20 cellular contexts compared by ENCODE assay signal in the genomic region with DNA sequence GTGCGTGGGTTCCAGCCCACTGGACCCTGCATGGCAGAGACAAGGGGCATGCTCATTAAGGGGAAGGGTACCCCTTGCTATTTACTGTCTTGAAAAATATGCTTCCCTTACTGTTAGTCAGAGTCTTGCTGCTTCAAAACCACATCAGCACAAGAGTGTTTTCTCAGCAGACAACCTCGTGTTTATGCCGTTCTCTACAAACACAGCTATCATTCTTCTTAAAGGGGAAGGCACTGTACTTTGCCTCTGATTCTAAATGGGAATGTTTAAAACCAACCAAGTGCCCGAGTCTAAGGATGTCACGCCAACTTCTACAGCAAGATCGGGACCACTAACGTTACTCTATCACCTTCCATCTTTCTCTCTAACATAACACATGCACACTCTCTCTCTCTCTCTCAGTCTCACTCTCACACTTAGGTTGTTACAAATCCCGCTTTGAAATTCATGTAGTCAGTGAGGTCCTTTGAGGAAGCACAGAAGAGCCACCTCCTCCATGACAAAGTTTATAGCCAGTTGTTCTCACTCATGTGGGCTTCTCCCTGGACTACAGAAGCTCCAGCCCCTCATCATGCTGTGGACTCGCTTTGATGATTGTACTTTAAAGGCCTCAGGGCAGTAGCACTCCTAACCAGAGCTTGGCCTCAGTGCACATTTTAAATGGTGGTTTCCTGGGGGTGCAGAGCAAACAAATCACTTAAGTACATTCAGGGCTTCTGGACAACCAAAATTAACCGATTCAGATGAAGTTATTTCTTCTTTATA.
DNase-seq lines count a peak whose midpoint lies in the region; ATAC-seq and TF ChIP-seq lines count a peak whose summit lies in the region.
"Had no signal": no experiment of that assay in that cellular context is flagged by ENCODE, and none has a peak within 500 bp of the region (broad histone marks: within the 10 kb centered on the region; RNA-seq: fewer than 3 reads in every experiment).

No MANE protein-coding gene starts in this region.

- peak overlapping the region; percentile 9 for H3K27ac Mint-ChIP-seq in chondrocyte (ENCODE audit: unreplicated experiment)
- peak overlapping the region; percentile 12 for H3K27ac Mint-ChIP-seq in neural crest cell (ENCODE audit: unreplicated experiment)
- no peak overlapping the region for H3K27ac Mint-ChIP-seq in activated naive CD8-positive, alpha-beta T cell treated with anti-CD3 and anti-CD28 coated beads, Interleukin-2, amount 50 U/mL, for 24 hours
- H3K27ac Mint-ChIP-seq: CD4-positive, alpha-beta memory T cell had no signal

- no peaks in the 10 kb centered on the region for H3K9me3 Mint-ChIP-seq in chondrocyte (ENCODE audit: low read depth)
- H3K9me3 Mint-ChIP-seq in neural crest cell: no peaks in the 10 kb centered on the region
- no peaks in the 10 kb centered on the region for H3K9me3 Mint-ChIP-seq in activated naive CD8-positive, alpha-beta T cell treated with anti-CD3 and anti-CD28 coated beads, Interleukin-2, amount 50 U/mL, for 24 hours
- H3K9me3 Mint-ChIP-seq: CD4-positive, alpha-beta memory T cell had no signal

- CTCF ChIA-PET in GM10248 (lab: Yijun Ruan, JAX): no interaction called here

- DNase-seq in RPMI7951 (ENCODE audit: low read depth): peak; percentile 46
- DNase-seq in chondrocyte (ENCODE audit: low spot score): no peak
- DNase-seq in neural crest cell (ENCODE audit: low read depth, low spot score): no peak
- no peak for DNase-seq in AML-193 (lab: John Stamatoyannopoulos, UW)
- no peak for DNase-seq in GM10248 (ENCODE audit: extremely low spot score)
- DNase-seq in activated naive CD8-positive, alpha-beta T cell treated with anti-CD3 and anti-CD28 coated beads, Interleukin-2, amount 50 U/mL, for 24 hours: no peak
- no peak for DNase-seq in 8988T
- DNase-seq: Caco-2; CD4-positive, alpha-beta memory T cell; DMS 273 treated with DMSO at 0.1 percent for 48 hours; DMS79 treated with DMSO at 0.1 percent for 48 hours; KG1; NCI-H1092; NCI-H1436 treated with DMSO at 0.1 percent for 48 hours; NCI-H1930; NCI-H226; NCI-H524; NCI-H774; Peyer's patch; SJCRH30 had no signal

- no peak for TF ChIP-seq CTCF in chondrocyte (IDR thresholded peaks at IDR 0.05)
- no peak for TF ChIP-seq CTCF in neural crest cell (conservative IDR thresholded peaks at IDR 0.05)
- no peak for TF ChIP-seq CTCF in GM10248 (IDR thresholded peaks at IDR 0.05; ENCODE audit: control extremely low read depth, extremely low read depth, low read depth, missing control alignments)

- peaks cover 31% of the 10 kb centered on the region for H3K36me3 Mint-ChIP-seq in chondrocyte (ENCODE audit: low read depth)
- H3K36me3 Mint-ChIP-seq in neural crest cell (ENCODE audit: low read depth): peaks cover 10% of the 10 kb centered on the region
- H3K36me3 Mint-ChIP-seq in activated naive CD8-positive, alpha-beta T cell treated with anti-CD3 and anti-CD28 coated beads, Interleukin-2, amount 50 U/mL, for 24 hours (ENCODE audit: low read depth): no peaks in the 10 kb centered on the region
- H3K36me3 Mint-ChIP-seq: CD4-positive, alpha-beta memory T cell had no signal

- no peaks in the 10 kb centered on the region for H3K27me3 Mint-ChIP-seq in chondrocyte (ENCODE audit: low read depth)
- H3K27me3 Mint-ChIP-seq in neural crest cell (ENCODE audit: low read depth): no peaks in the 10 kb centered on the region
- H3K27me3 Mint-ChIP-seq in activated naive CD8-positive, alpha-beta T cell treated with anti-CD3 and anti-CD28 coated beads, Interleukin-2, amount 50 U/mL, for 24 hours: no peaks in the 10 kb centered on the region

- H3K4me3 Mint-ChIP-seq in chondrocyte (ENCODE audit: unreplicated experiment) (no peak overlapping the region), neural crest cell (no peak overlapping the region)
- H3K4me3 Mint-ChIP-seq in activated naive CD8-positive, alpha-beta T cell treated with anti-CD3 and anti-CD28 coated beads, Interleukin-2, amount 50 U/mL, for 24 hours: no peak overlapping the region
- H3K4me3 Mint-ChIP-seq: CD4-positive, alpha-beta memory T cell had no signal

- POLR2A ChIA-PET in GM10248 (lab: Yijun Ruan, JAX): no interaction called here

- peaks cover 15% of the 10 kb centered on the region for H3K4me1 Mint-ChIP-seq in chondrocyte (ENCODE audit: low read depth)
- peaks cover 22% of the 10 kb centered on the region for H3K4me1 Mint-ChIP-seq in neural crest cell
- no peaks in the 10 kb centered on the region for H3K4me1 Mint-ChIP-seq in activated naive CD8-positive, alpha-beta T cell treated with anti-CD3 and anti-CD28 coated beads, Interleukin-2, amount 50 U/mL, for 24 hours

- no peak for ATAC-seq in activated naive CD8-positive, alpha-beta T cell treated with anti-CD3 and anti-CD28 coated beads, Interleukin-2, amount 50 U/mL, for 24 hours
